1 cellular context compared by ENCODE assay signal in genomic region chr12:124913474-124914391, GRCh38.
TF ChIP-seq lines count a peak whose summit lies in the region.

No MANE protein-coding gene starts in this region.

TF ChIP-seq in K562, 482 proteins besides CTCF, POLR2A, EP300 and RAD21 (continued from another document and continues in another):
- TF ChIP-seq CUX1 (CRISPR knock-in tag; IDR thresholded peaks at IDR 0.05) (no peak), ZNF41 (CRISPR knock-in tag; conservative IDR thresholded peaks at IDR 0.05) (no peak), ZBTB34 (CRISPR knock-in tag; IDR thresholded peaks at IDR 0.05) (no peak), IRF9 (tag; IDR thresholded peaks at IDR 0.05) (no peak), EP400 (IDR thresholded peaks at IDR 0.05) (no peak), RNF2 (IDR thresholded peaks at IDR 0.05) (no peak), ZNF639 (CRISPR knock-in tag; conservative IDR thresholded peaks at IDR 0.05 in 1 of 2, IDR thresholded peaks at IDR 0.05 in 1 of 2) (no peak), ZFP36 (IDR thresholded peaks at IDR 0.05; ENCODE audit: low read depth, low read length, partially characterized antibody) (no peak), ZNF146 (CRISPR knock-in tag; IDR thresholded peaks at IDR 0.05; ENCODE audit: unreplicated experiment) (no peak), SNIP1 (IDR thresholded peaks at IDR 0.05; ENCODE audit: low read depth) (no peak), KDM1A (IDR thresholded peaks at IDR 0.05) (no peak), KLF16 (IDR thresholded peaks at IDR 0.05) (0 out of 2 replicates have a peak, but pooled peaks have one; percentile 9), E2F5 (CRISPR knock-in tag; IDR thresholded peaks at IDR 0.05) (peak; percentile 87), MCM3 (IDR thresholded peaks at IDR 0.05) (no peak), ZNF384 (IDR thresholded peaks at IDR 0.05; ENCODE audit: low read depth, low read length) (peak; percentile 41; the same call in 1 of the 2 replicates), FOS (IDR thresholded peaks at IDR 0.05; ENCODE audit: extremely low read depth, insufficient read length) (no peak), ARNT (IDR thresholded peaks at IDR 0.05) (no peak), MBD1 (CRISPR knock-in tag; IDR thresholded peaks at IDR 0.05) (no peak), FOXJ3 (CRISPR knock-in tag; IDR thresholded peaks at IDR 0.05) (no peak), XRCC4 (IDR thresholded peaks at IDR 0.05; ENCODE audit: extremely low read depth, insufficient read depth, insufficient read length) (no peak), TAL1 (IDR thresholded peaks at IDR 0.05) (no peak), KAT7 (CRISPR knock-in tag; IDR thresholded peaks at IDR 0.05; ENCODE audit: borderline replicate concordance) (no peak), BHLHE40 (IDR thresholded peaks at IDR 0.05; ENCODE audit: low read length) (peak; percentile 39; the same call in 1 of the 2 replicates), CLOCK (CRISPR knock-in tag; IDR thresholded peaks at IDR 0.05; ENCODE audit: borderline replicate concordance) (no peak), PURB (CRISPR knock-in tag; IDR thresholded peaks at IDR 0.05; ENCODE audit: low read depth) (no peak), ARHGAP35 (IDR thresholded peaks at IDR 0.05; ENCODE audit: partially characterized antibody) (no peak), ZFP91 (CRISPR knock-in tag; IDR thresholded peaks at IDR 0.05) (peak; percentile 53; the same call in 1 of the 2 replicates), ZKSCAN3 (CRISPR knock-in tag; IDR thresholded peaks at IDR 0.05) (no peak), ZBTB40 (IDR thresholded peaks at IDR 0.05) (no peak), ZBTB40 (CRISPR knock-in tag; IDR thresholded peaks at IDR 0.05) (peak; percentile 82; the same call in 1 of the 2 replicates), STAG1 (CRISPR knock-in tag; IDR thresholded peaks at IDR 0.05; ENCODE audit: borderline replicate concordance) (no peak)
